ENCODE assay signal across 1 cellular context in genomic region chrX:18424482-18425198, GRCh38.
TF ChIP-seq lines count a peak whose summit lies in the region.

No MANE protein-coding gene starts in this region.

TF ChIP-seq in GM23338, 12 proteins besides CTCF, POLR2A, EP300 and RAD21 (continued from another document):
- TF ChIP-seq ZNF462 (CRISPR knock-in tag; IDR thresholded peaks at IDR 0.05) (no peak), ZNF331 (CRISPR knock-in tag; IDR thresholded peaks at IDR 0.05; ENCODE audit: low read depth) (no peak), EZH2phosphoT487 (IDR thresholded peaks at IDR 0.05; ENCODE audit: unreplicated experiment) (no peak), JUNB (IDR thresholded peaks at IDR 0.05; ENCODE audit: unreplicated experiment) (no peak), EZH2 (IDR thresholded peaks at IDR 0.05; ENCODE audit: low read depth, unreplicated experiment) (no peak), STAT1 (IDR thresholded peaks at IDR 0.05; ENCODE audit: unreplicated experiment) (no peak), NANOG (IDR thresholded peaks at IDR 0.05; ENCODE audit: borderline replicate concordance) (no peak), ETS1 (IDR thresholded peaks at IDR 0.05) (no peak), CREB1 (CRISPR knock-in tag; IDR thresholded peaks at IDR 0.05; ENCODE audit: low read depth) (no peak), REST (IDR thresholded peaks at IDR 0.05; ENCODE audit: unreplicated experiment) (no peak), POLR2AphosphoS5 (IDR thresholded peaks at IDR 0.05; ENCODE audit: low read depth) (no peak; the same call in 1 of the 2 replicates)
TF ChIP-seq in GM23338: peak in this region for 0.
